Comparison of ENCODE assay signal across 8 cellular contexts in genomic region chr14:75906680-75907280, GRCh38.
DNase-seq lines count a peak whose midpoint lies in the region; ATAC-seq, FAIRE-seq and TF ChIP-seq lines count a peak whose summit lies in the region.

No MANE protein-coding gene starts in this region.

- FAIRE-seq in islet of Langerhans (lab: Jason Lieb, UNC) = peak; percentile 56

- ATAC-seq in HG03565 (IDR thresholded peaks at IDR 0.05; ENCODE audit: unreplicated experiment) = no peak
- ATAC-seq in GM18511 (IDR thresholded peaks at IDR 0.05; ENCODE audit: unreplicated experiment) = no peak

- no peak overlapping the region for H3K27ac ChIP-seq in VCaP

- TF ChIP-seq CTCF in GM10266 (IDR thresholded peaks at IDR 0.05; ENCODE audit: control insufficient read depth, insufficient read depth, low read depth, missing control alignments) = peak; percentile 76
- peak; percentile 88 for TF ChIP-seq CTCF in VCaP (conservative IDR thresholded peaks at IDR 0.05)

- in situ Hi-C loops in T47D (cut with HindIII; ENCODE audit: low pct_unique_long_range_greater_than_20kb, low sequenced_read_pairs) = no loop called here

- DNase-seq in GM10266 (ENCODE audit: extremely low spot score) (peak; percentile 59), NCI-H1092 treated with DMSO at 0.1 percent for 48 hours (lab: John Stamatoyannopoulos, UW) (peak; percentile 29), T47D (ENCODE audit: low read depth in 1 of 2, low spot score in 1 of 2) (peak; percentile 44 to 72)
- peak; percentile 70 to 73 for DNase-seq in stimulated activated CD4-positive, alpha-beta T cell treated with anti-CD3 and anti-CD28 coated beads, Interleukin-2, amount 100 ng/mL, for 48 hours
